ENCODE assay signal across 33 cellular contexts in the genomic region with DNA sequence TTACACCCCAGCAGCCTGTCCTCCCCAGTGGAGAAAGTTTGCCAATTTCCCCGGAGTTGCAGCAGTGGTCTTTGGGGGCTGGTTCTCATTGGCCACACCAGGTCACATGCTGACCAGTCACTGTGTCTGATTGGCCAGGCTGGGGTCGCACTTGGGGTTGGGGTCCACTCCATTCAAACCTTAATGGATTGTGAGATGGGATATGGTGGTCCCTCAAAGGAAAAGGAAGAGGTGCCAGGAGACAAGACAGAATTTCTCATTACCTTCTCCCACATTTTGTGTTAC. TPM values are rescaled to one million over a fixed set of nuclear protein-coding genes. Genes with fewer than 3 reads are reported as not detected.
A peak's percentile ranks its signal among the peaks of the same experiment; 100 is the strongest.
DNase-seq lines count a peak whose midpoint lies in the region; ATAC-seq and TF ChIP-seq lines count a peak whose summit lies in the region.
"Had no signal": no experiment of that assay in that cellular context is flagged by ENCODE, and none has a peak within 500 bp of the region (broad histone marks: within the 10 kb centered on the region; RNA-seq: fewer than 3 reads in every experiment).

No MANE protein-coding gene starts in this region.

- no peak for ATAC-seq in CD4-positive, alpha-beta T cell (ENCODE audit: poor library complexity)
- ATAC-seq in IMR-90 (ENCODE audit: low read depth) (no peak), HG03280 (IDR thresholded peaks at IDR 0.05; ENCODE audit: unreplicated experiment) (no peak)
- ATAC-seq in activated T-helper 17 cell treated with anti-CD3 and anti-CD28 coated beads, Interleukin-2, amount 50 U/mL, for 72 hours (replicated peaks) = no peak
- ATAC-seq: gastroesophageal sphincter; Right ventricle myocardium inferior; stimulated activated effector memory CD8-positive, alpha-beta T cell treated with anti-CD3 and anti-CD28 coated beads, Interleukin-12 subunit alpha, Interleukin-12 subunit beta, amount 100 ng/mL, for 72 hours; upper lobe of right lung had no signal

- no peak overlapping the region for H2BK120ac ChIP-seq in IMR-90 (ENCODE audit: low read depth, low read length)

- BruUV-seq in IMR-90 (replicated peaks; lab: Mats Ljungman, UMichigan) = no TSS peak

- H3K27ac ChIP-seq in CD4-positive, alpha-beta T cell (ENCODE audit: low read depth, low read length) = no peak overlapping the region
- no peak overlapping the region for H3K27ac ChIP-seq in IMR-90 (ENCODE audit: insufficient read depth, low read length)
- H3K27ac ChIP-seq: brain microvascular endothelial cell, C4-2B, gastroesophageal sphincter, KMS-11, prostate gland had no signal

- no peaks in the 10 kb centered on the region for H3K27me3 ChIP-seq in CD4-positive, alpha-beta T cell (ENCODE audit: control insufficient read depth, insufficient read depth, low read length)
- peaks cover 6% of the 10 kb centered on the region; the same call in 1 of the 2 replicates for H3K27me3 ChIP-seq in IMR-90 (ENCODE audit: control insufficient read depth, insufficient read depth, low read length)
- H3K27me3 ChIP-seq: brain microvascular endothelial cell had no signal

- H3K18ac ChIP-seq in IMR-90 (ENCODE audit: low read depth, low read length) = no peak overlapping the region

- no peak overlapping the region for H3K23ac ChIP-seq in IMR-90 (ENCODE audit: low read depth, low read length)

- H3K36me3 Mint-ChIP-seq in CD4-positive, alpha-beta T cell (ENCODE audit: low read depth) = no peaks in the 10 kb centered on the region
- H3K36me3 Mint-ChIP-seq in dendritic cell treated with granulocyte-macrophage colony-stimulating factor and Interleukin-4, amounts not matched to agents 40 ng/mL and 50 ng/mL, for 4 days (ENCODE audit: low read depth) = peaks cover 2% of the 10 kb centered on the region
- H3K36me3 Mint-ChIP-seq in neural crest cell (ENCODE audit: low read depth) = no peaks in the 10 kb centered on the region
- no peaks in the 10 kb centered on the region for H3K36me3 Mint-ChIP-seq in activated T-helper 17 cell treated with anti-CD3 and anti-CD28 coated beads, Interleukin-2, amount 50 U/mL, for 72 hours (ENCODE audit: low read depth)
- H3K36me3 Mint-ChIP-seq: naive B cell had no signal

- no peak overlapping the region for H2AK5ac ChIP-seq in IMR-90 (ENCODE audit: low read depth, low read length)

- peaks cover 18% of the 10 kb centered on the region for H3K9me1 ChIP-seq in IMR-90 (ENCODE audit: insufficient read depth, low read length)

- H3K9me3 Mint-ChIP-seq in CD4-positive, alpha-beta T cell = no peaks in the 10 kb centered on the region
- no peaks in the 10 kb centered on the region for H3K9me3 Mint-ChIP-seq in dendritic cell treated with granulocyte-macrophage colony-stimulating factor and Interleukin-4, amounts not matched to agents 40 ng/mL and 50 ng/mL, for 4 days
- H3K9me3 Mint-ChIP-seq in neural crest cell = no peaks in the 10 kb centered on the region
- no peaks in the 10 kb centered on the region for H3K9me3 Mint-ChIP-seq in activated T-helper 17 cell treated with anti-CD3 and anti-CD28 coated beads, Interleukin-2, amount 50 U/mL, for 72 hours
- H3K9me3 Mint-ChIP-seq: activated CD4-positive, alpha-beta memory T cell treated with anti-CD3 and anti-CD28 coated beads, Interleukin-2, amount 10 ng/mL, durations not matched to agents 7 days and 5 days; naive B cell; stimulated activated effector memory CD8-positive, alpha-beta T cell treated with anti-CD3 and anti-CD28 coated beads, Interleukin-12 subunit alpha, Interleukin-12 subunit beta, amount 100 ng/mL, for 72 hours had no signal

- no peak overlapping the region for H3K9ac ChIP-seq in IMR-90 (ENCODE audit: low read depth, low read length)
- H3K9ac ChIP-seq: KMS-11 had no signal

- H3K4me1 Mint-ChIP-seq in CD4-positive, alpha-beta T cell (ENCODE audit: low read depth) = peaks cover 42% of the 10 kb centered on the region
- H3K4me1 Mint-ChIP-seq in dendritic cell treated with granulocyte-macrophage colony-stimulating factor and Interleukin-4, amounts not matched to agents 40 ng/mL and 50 ng/mL, for 4 days (ENCODE audit: low read depth) = peaks cover 81% of the 10 kb centered on the region
- peaks cover 23% of the 10 kb centered on the region for H3K4me1 Mint-ChIP-seq in neural crest cell
- peaks cover 17% of the 10 kb centered on the region for H3K4me1 Mint-ChIP-seq in activated T-helper 17 cell treated with anti-CD3 and anti-CD28 coated beads, Interleukin-2, amount 50 U/mL, for 72 hours

- H4K91ac ChIP-seq in IMR-90 (ENCODE audit: insufficient read depth, low read depth, low read length) = no peak overlapping the region

- no peak overlapping the region for H2AFZ ChIP-seq in IMR-90 (replicated peaks; ENCODE audit: low read length, poor library complexity)

- H3K56ac ChIP-seq in IMR-90 (ENCODE audit: extremely low read depth, insufficient read depth, low read length) = no peak overlapping the region

- no peak overlapping the region for H2BK20ac ChIP-seq in IMR-90 (ENCODE audit: low read depth, low read length)

- no peak overlapping the region for H2BK15ac ChIP-seq in IMR-90 (ENCODE audit: low read depth, low read length)

- POLR2A ChIA-PET in CD4-positive, alpha-beta T cell (lab: Charles Lee) = no interaction called here
- POLR2A ChIA-PET in IMR-90 (lab: Charles Lee; ENCODE audit: unreplicated experiment) = no interaction called here

- H3K4ac ChIP-seq in IMR-90 (ENCODE audit: low read depth, low read length) = no peak overlapping the region

- no peaks in the 10 kb centered on the region for H3K36me3 ChIP-seq in IMR-90 (ENCODE audit: control insufficient read depth, insufficient read depth, low read length)
- H3K36me3 ChIP-seq: brain microvascular endothelial cell, gastroesophageal sphincter, MG63, prostate gland, upper lobe of right lung had no signal

- DNase-seq in CD4-positive, alpha-beta T cell = no peak
- no peak for DNase-seq in IMR-90
- DNase-seq in neural crest cell (ENCODE audit: low read depth, low spot score) = no peak
- DNase-seq in midbrain (lab: John Stamatoyannopoulos, UW) = no peak
- no peak for DNase-seq in DMS153 (lab: John Stamatoyannopoulos, UW)
- DNase-seq: activated CD4-positive, alpha-beta memory T cell treated with anti-CD3 and anti-CD28 coated beads, Interleukin-2, amount 10 ng/mL, durations not matched to agents 7 days and 5 days; activated CD4-positive, alpha-beta T cell treated with anti-CD3 and anti-CD28 coated beads for 1 hour; activated CD8-positive, alpha-beta memory T cell treated with anti-CD3 and anti-CD28 coated beads, Interleukin-2, amount 50 U/mL, for 4 hours; activated naive CD4-positive, alpha-beta T cell treated with anti-CD3 and anti-CD28 coated beads, Interleukin-2, amount 50 U/mL, for 16 hours; brain microvascular endothelial cell; DMS79 treated with DMSO at 0.1 percent for 48 hours; kidney; MG63; naive B cell; NCI-H1417 treated with DMSO at 0.1 percent for 48 hours; NCI-H2081; NCI-H2227 treated with DMSO at 0.1 percent for 48 hours; NCI-H526; NK-92 treated with Interleukin-12 subunit alpha and Interleukin-12 subunit beta, amount 100 ng/mL, for 24 hours; nucleus accumbens; stimulated activated CD4-positive, alpha-beta T cell treated with anti-CD3 and anti-CD28 coated beads, Interleukin-15, amount 100 ng/mL, for 24 hours; T-helper 2 cell; upper lobe of right lung had no signal

- H3K14ac ChIP-seq in IMR-90 (replicated peaks; ENCODE audit: low read depth, low read length) = no peak overlapping the region

- peaks cover 0 to 17% of the 10 kb centered on the region in 2 experiments; a peak in 2 of 4 replicates for H3K79me1 ChIP-seq in IMR-90 (ENCODE audit: low read depth in 1 of 2, low read length in 2 of 2)

- CTCF ChIA-PET in CD4-positive, alpha-beta T cell (lab: Charles Lee) = no interaction called here
- CTCF ChIA-PET in IMR-90 (lab: Yijun Ruan, JAX) = no interaction called here

- no peak for TF ChIP-seq POLR2A in IMR-90 (IDR thresholded peaks at IDR 0.05; ENCODE audit: low read depth, low read length)

- no peak overlapping the region for H3K4me3 ChIP-seq in IMR-90 (ENCODE audit: insufficient read depth, low read depth, low read length)
- H3K4me3 ChIP-seq: gastroesophageal sphincter, MG63, prostate gland, upper lobe of right lung had no signal

- H3K4me1 ChIP-seq in IMR-90 (ENCODE audit: control insufficient read depth, insufficient read depth, low read length) = peaks cover 7% of the 10 kb centered on the region
- H3K4me1 ChIP-seq: prostate gland had no signal

- peak overlapping the region; percentile 71 for H3K27ac Mint-ChIP-seq in CD4-positive, alpha-beta T cell
- peak overlapping the region; percentile 90 for H3K27ac Mint-ChIP-seq in dendritic cell treated with granulocyte-macrophage colony-stimulating factor and Interleukin-4, amounts not matched to agents 40 ng/mL and 50 ng/mL, for 4 days
- H3K27ac Mint-ChIP-seq in neural crest cell (ENCODE audit: unreplicated experiment) = no peak overlapping the region
- no peak overlapping the region for H3K27ac Mint-ChIP-seq in activated T-helper 17 cell treated with anti-CD3 and anti-CD28 coated beads, Interleukin-2, amount 50 U/mL, for 72 hours
- H3K27ac Mint-ChIP-seq: activated CD4-positive, alpha-beta memory T cell treated with anti-CD3 and anti-CD28 coated beads, Interleukin-2, amount 10 ng/mL, durations not matched to agents 7 days and 5 days; stimulated activated effector memory CD8-positive, alpha-beta T cell treated with anti-CD3 and anti-CD28 coated beads, Interleukin-12 subunit alpha, Interleukin-12 subunit beta, amount 100 ng/mL, for 72 hours had no signal

- TF ChIP-seq CTCF in CD4-positive, alpha-beta T cell (IDR thresholded peaks at IDR 0.05) = no peak
- no peak for TF ChIP-seq CTCF in IMR-90 (conservative IDR thresholded peaks at IDR 0.05; ENCODE audit: low read depth, low read length)
- TF ChIP-seq CTCF in neural crest cell (conservative IDR thresholded peaks at IDR 0.05) = no peak

- H3K4me2 ChIP-seq in IMR-90 (ENCODE audit: low read depth, low read length) = no peak overlapping the region
- H3K4me2 ChIP-seq: KMS-11 had no signal

- no peak overlapping the region for H4K5ac ChIP-seq in IMR-90 (ENCODE audit: low read depth, low read length)

- intact Hi-C loops in CD4-positive, alpha-beta T cell (cut with DNase I, micrococcal nuclease) = no loop called here
- intact Hi-C loops in IMR-90 (cut with micrococcal nuclease) = no loop called here
- intact Hi-C loops in dendritic cell treated with granulocyte-macrophage colony-stimulating factor and Interleukin-4, amounts not matched to agents 40 ng/mL and 50 ng/mL, for 4 days (cut with micrococcal nuclease) = no loop called here

- no peak overlapping the region for H2BK5ac ChIP-seq in IMR-90 (ENCODE audit: low read depth, low read length, poor library complexity, severe bottlenecking)

- no peak overlapping the region for H4K8ac ChIP-seq in IMR-90 (ENCODE audit: low read depth in 2 of 2, low read length in 2 of 2)

- no peaks in the 10 kb centered on the region for H3K27me3 Mint-ChIP-seq in CD4-positive, alpha-beta T cell
- H3K27me3 Mint-ChIP-seq in dendritic cell treated with granulocyte-macrophage colony-stimulating factor and Interleukin-4, amounts not matched to agents 40 ng/mL and 50 ng/mL, for 4 days = peaks cover 24% of the 10 kb centered on the region
- H3K27me3 Mint-ChIP-seq in neural crest cell (ENCODE audit: low read depth) = peaks cover 65% of the 10 kb centered on the region
- H3K27me3 Mint-ChIP-seq in activated T-helper 17 cell treated with anti-CD3 and anti-CD28 coated beads, Interleukin-2, amount 50 U/mL, for 72 hours = no peaks in the 10 kb centered on the region

- no peak overlapping the region for H3K4me3 Mint-ChIP-seq in CD4-positive, alpha-beta T cell
- H3K4me3 Mint-ChIP-seq in dendritic cell treated with granulocyte-macrophage colony-stimulating factor and Interleukin-4, amounts not matched to agents 40 ng/mL and 50 ng/mL, for 4 days = peak overlapping the region; percentile 11
- peak overlapping the region; percentile 61 for H3K4me3 Mint-ChIP-seq in neural crest cell
- no peak overlapping the region for H3K4me3 Mint-ChIP-seq in activated T-helper 17 cell treated with anti-CD3 and anti-CD28 coated beads, Interleukin-2, amount 50 U/mL, for 72 hours
- H3K4me3 Mint-ChIP-seq: activated CD4-positive, alpha-beta memory T cell treated with anti-CD3 and anti-CD28 coated beads, Interleukin-2, amount 10 ng/mL, durations not matched to agents 7 days and 5 days; stimulated activated effector memory CD8-positive, alpha-beta T cell treated with anti-CD3 and anti-CD28 coated beads, Interleukin-12 subunit alpha, Interleukin-12 subunit beta, amount 100 ng/mL, for 72 hours had no signal

- no CpG with 5 or more reads among the region's 2 CpGs for WGBS in IMR-90 (ENCODE audit: extremely low coverage in 2 of 2, insufficient read length in 1 of 2), 2 experiments

- H3K9me3 ChIP-seq in CD4-positive, alpha-beta T cell (ENCODE audit: control insufficient read depth, low read length) = no peaks in the 10 kb centered on the region
- H3K9me3 ChIP-seq in IMR-90 (ENCODE audit: control insufficient read depth, insufficient read depth, low read length) = no peaks in the 10 kb centered on the region
- H3K9me3 ChIP-seq: gastroesophageal sphincter, MG63, prostate gland, upper lobe of right lung had no signal

- in situ Hi-C loops in IMR-90 (cut with MboI; ENCODE audit: low sequenced_read_pairs) = no loop called here

- TF ChIP-seq RAD21 in IMR-90 (IDR thresholded peaks at IDR 0.05; ENCODE audit: low read length) = no peak

- dilution Hi-C loops in IMR-90 (cut with HindIII; ENCODE audit: low sequenced_read_pairs, unreplicated experiment) = no loop called here

- no peaks in the 10 kb centered on the region for H4K20me1 ChIP-seq in IMR-90 (ENCODE audit: insufficient read depth, low read length)

- H2AK9ac ChIP-seq in IMR-90 (replicated peaks; ENCODE audit: low read depth, low read length, poor library complexity) = no peak overlapping the region

RNA-seq across cellular contexts. Expression of a gene that starts 3.4 kb away (rescaled TPM):
- total RNA-seq in CD4-positive, alpha-beta T cell = 1 to 10 TPM; 3.3 to 3.5 TPM
- 0.56 and 0.90 TPM in 2 replicates for total RNA-seq in IMR-90 (2012; rRNA removed)
- 1.6 TPM in 2 replicates for polyA plus RNA-seq in IMR-90 (2012; rRNA removed)
- polyA plus RNA-seq in IMR-90 (2012; cell fraction: cytosol; rRNA removed) = 2.0 and 2.9 TPM in 2 replicates
- polyA plus RNA-seq in IMR-90 (2012; cell fraction: nucleus; rRNA removed; ENCODE audit: low replicate concordance) = 3.4 and 4.5 TPM in 2 replicates
- total RNA-seq in neural crest cell = not detected in 2 replicates
- 1 to 10 TPM; 4.3 to 5.2 TPM for total RNA-seq in activated T-helper 17 cell treated with anti-CD3 and anti-CD28 coated beads, Interleukin-2, amount 50 U/mL, for 72 hours
- total RNA-seq: cerebellum had no signal

RNA-seq across cellular contexts. Expression of a gene that starts 4.8 kb away (rescaled TPM):
- under 1 TPM; 0.60 to 0.70 TPM for total RNA-seq in CD4-positive, alpha-beta T cell
- 5.3 and 5.7 TPM in 2 replicates for total RNA-seq in IMR-90 (2012; rRNA removed)
- polyA plus RNA-seq in IMR-90 (2012; rRNA removed) = 17.4 and 19.4 TPM in 2 replicates
- polyA plus RNA-seq in IMR-90 (2012; cell fraction: cytosol; rRNA removed) = 16.9 and 38.3 TPM in 2 replicates
- 11.9 and 20.0 TPM in 2 replicates for polyA plus RNA-seq in IMR-90 (2012; cell fraction: nucleus; rRNA removed; ENCODE audit: low replicate concordance)
- 16.2 and 19.8 TPM in 2 replicates for total RNA-seq in neural crest cell
- total RNA-seq in activated T-helper 17 cell treated with anti-CD3 and anti-CD28 coated beads, Interleukin-2, amount 50 U/mL, for 72 hours = 1 to 10 TPM; 5.3 to 8.6 TPM

RNA-seq across cellular contexts. Expression of a gene that starts 5.6 kb away (rescaled TPM):
- 10 to 100 TPM; 49.9 to 55.5 TPM for total RNA-seq in CD4-positive, alpha-beta T cell
- 61.1 and 66.9 TPM in 2 replicates for total RNA-seq in IMR-90 (2012; rRNA removed)
- polyA plus RNA-seq in IMR-90 (2012; rRNA removed) = 88.8 and 126 TPM in 2 replicates
- 92.1 and 92.3 TPM in 2 replicates for polyA plus RNA-seq in IMR-90 (2012; cell fraction: cytosol; rRNA removed)
- 91.0 and 119 TPM in 2 replicates for polyA plus RNA-seq in IMR-90 (2012; cell fraction: nucleus; rRNA removed; ENCODE audit: low replicate concordance)
- total RNA-seq in neural crest cell = 46.1 and 49.9 TPM in 2 replicates
- total RNA-seq in activated T-helper 17 cell treated with anti-CD3 and anti-CD28 coated beads, Interleukin-2, amount 50 U/mL, for 72 hours = 100 to 1,000 TPM; 151 to 196 TPM

RNA-seq across cellular contexts. Expression of a gene that starts 33.9 kb away (rescaled TPM):
- 100 to 1,000 TPM; 422 to 424 TPM for total RNA-seq in CD4-positive, alpha-beta T cell
- total RNA-seq in IMR-90 (2012; rRNA removed) (11.1 and 31.9 TPM in 2 replicates), neural crest cell (0.26 and 0.45 TPM in 2 replicates)
- polyA plus RNA-seq in IMR-90 (2012; rRNA removed) = 15.6 and 60.1 TPM in 2 replicates
- 52.4 and 90.3 TPM in 2 replicates for polyA plus RNA-seq in IMR-90 (2012; cell fraction: cytosol; rRNA removed)
- 982 and 1,348 TPM in 2 replicates for polyA plus RNA-seq in IMR-90 (2012; cell fraction: nucleus; rRNA removed; ENCODE audit: low replicate concordance)
- 10 to 100 TPM; 20.7 to 39.2 TPM for total RNA-seq in activated T-helper 17 cell treated with anti-CD3 and anti-CD28 coated beads, Interleukin-2, amount 50 U/mL, for 72 hours

Comparison
In these comparisons a context has a peak if more than half of its experiments do, and no peak if none do; other contexts are left out.
1. H3K27ac Mint-ChIP-seq: peak in CD4-positive, alpha-beta T cell (single experiment) and dendritic cell treated with granulocyte-macrophage colony-stimulating factor and Interleukin-4, amounts not matched to agents 40 ng/mL and 50 ng/mL, for 4 days (single experiment); none in neural crest cell (single experiment) and activated T-helper 17 cell treated with anti-CD3 and anti-CD28 coated beads, Interleukin-2, amount 50 U/mL, for 72 hours (single experiment).
2. H3K4me3 Mint-ChIP-seq: peak in dendritic cell treated with granulocyte-macrophage colony-stimulating factor and Interleukin-4, amounts not matched to agents 40 ng/mL and 50 ng/mL, for 4 days (single experiment) and neural crest cell (single experiment); none in CD4-positive, alpha-beta T cell (single experiment) and activated T-helper 17 cell treated with anti-CD3 and anti-CD28 coated beads, Interleukin-2, amount 50 U/mL, for 72 hours (single experiment).